8 cellular contexts compared by ENCODE assay signal in genomic region chr16:58127033-58127556, GRCh38. TPM values are rescaled to one million over a fixed set of nuclear protein-coding genes. Genes with fewer than 3 reads are reported as not detected.
DNase-seq lines count a peak whose midpoint lies in the region; FAIRE-seq and TF ChIP-seq lines count a peak whose summit lies in the region.

No MANE protein-coding gene starts in this region.

- no peak for FAIRE-seq in D721Med (lab: Jason Lieb, UNC)
- no peak for FAIRE-seq in urothelium cell line (lab: Jason Lieb, UNC)
- no peak for FAIRE-seq in frontal cortex (lab: Jason Lieb, UNC)

- peak overlapping the region; percentile 81 for H3K27ac Mint-ChIP-seq in T-helper 1 cell treated with Interleukin-12 subunit alpha and Interleukin-12 subunit beta and Interleukin-4 antibody, amounts not matched to agents 30 μg/mL and 1 μg/mL, for 36 hours

- H3K4me3 ChIP-seq in HFF-Myc (replicated peaks; ENCODE audit: low read depth, low read length) (peak overlapping the region; percentile 88), osteoblast (ENCODE audit: insufficient read depth, low read length) (peak overlapping the region; percentile 95)

- no peaks in the 10 kb centered on the region for H3K9me3 ChIP-seq in osteoblast (ENCODE audit: low read depth, low read length)

- peak overlapping the region; percentile 89 for H3K4me3 Mint-ChIP-seq in T-helper 1 cell treated with Interleukin-12 subunit alpha and Interleukin-12 subunit beta and Interleukin-4 antibody, amounts not matched to agents 30 μg/mL and 1 μg/mL, for 36 hours

- H4K20me1 ChIP-seq in osteoblast (ENCODE audit: insufficient read depth, low read length): peaks cover 39% of the 10 kb centered on the region

- H3K27ac ChIP-seq in epithelial cell of prostate (peak overlapping the region; percentile 67), osteoblast (ENCODE audit: low read depth, low read length) (peak overlapping the region; percentile 86)

- peaks cover 37% of the 10 kb centered on the region for H3K4me1 Mint-ChIP-seq in T-helper 1 cell treated with Interleukin-12 subunit alpha and Interleukin-12 subunit beta and Interleukin-4 antibody, amounts not matched to agents 30 μg/mL and 1 μg/mL, for 36 hours (ENCODE audit: low read depth)

- H2AFZ ChIP-seq in osteoblast (ENCODE audit: low read length): peak overlapping the region; percentile 9

- H3K4me1 ChIP-seq in osteoblast (ENCODE audit: insufficient read depth, low read length): peaks cover 33% of the 10 kb centered on the region

- peaks cover 63% of the 10 kb centered on the region for H3K79me2 ChIP-seq in osteoblast (ENCODE audit: insufficient read depth, low read length)

- no peaks in the 10 kb centered on the region for H3K9me3 Mint-ChIP-seq in T-helper 1 cell treated with Interleukin-12 subunit alpha and Interleukin-12 subunit beta and Interleukin-4 antibody, amounts not matched to agents 30 μg/mL and 1 μg/mL, for 36 hours

- no peaks in the 10 kb centered on the region for H3K27me3 ChIP-seq in osteoblast (ENCODE audit: insufficient read depth, low read length)

- TF ChIP-seq CTCF in D721Med (IDR thresholded peaks at IDR 0.05; ENCODE audit: insufficient read depth, missing control alignments) (peak; percentile 35), HFF-Myc (IDR thresholded peaks at IDR 0.05; ENCODE audit: low read depth, low read length, missing control alignments) (peak; percentile 21), osteoblast (IDR thresholded peaks at IDR 0.05; ENCODE audit: extremely low read depth, low read depth, low read length) (peak; percentile 36)

- no peaks in the 10 kb centered on the region for H3K27me3 Mint-ChIP-seq in T-helper 1 cell treated with Interleukin-12 subunit alpha and Interleukin-12 subunit beta and Interleukin-4 antibody, amounts not matched to agents 30 μg/mL and 1 μg/mL, for 36 hours (ENCODE audit: low read depth)

- no peaks in the 10 kb centered on the region for H3K36me3 ChIP-seq in osteoblast (ENCODE audit: insufficient read depth, low read length)

- DNase-seq in D721Med (ENCODE audit: insufficient read length, low spot score) (no peak), HFF-Myc (ENCODE audit: extremely low read depth, low read depth) (peak; percentile 54), epithelial cell of prostate (ENCODE audit: low read depth, low spot score) (no peak), osteoblast (ENCODE audit: insufficient read length, low spot score, missing footprints) (peak; percentile 18), OCI-M2 (lab: John Stamatoyannopoulos, UW; ENCODE audit: unreplicated experiment) (no peak), urothelium cell line (ENCODE audit: low spot score) (no peak), frontal cortex (ENCODE audit: low spot score in 2 of 2) (no peak)

- H3K4me2 ChIP-seq in osteoblast (ENCODE audit: insufficient read depth, low read length): peak overlapping the region; percentile 97

- no peaks in the 10 kb centered on the region for H3K36me3 Mint-ChIP-seq in T-helper 1 cell treated with Interleukin-12 subunit alpha and Interleukin-12 subunit beta and Interleukin-4 antibody, amounts not matched to agents 30 μg/mL and 1 μg/mL, for 36 hours (ENCODE audit: low read depth)

RNA-seq across cellular contexts. Expression of gene CFAP20, which starts 2.1 kb away (rescaled TPM):
- total RNA-seq in osteoblast (22.4 and 26.1 TPM in 2 replicates), frontal cortex (93.8 TPM)

Comparison
In these comparisons a context has a peak if more than half of its experiments do, and no peak if none do; other contexts are left out.
1. DNase-seq: peak in HFF-Myc (single experiment) and osteoblast (single experiment); none in D721Med (single experiment), epithelial cell of prostate (single experiment), OCI-M2 (single experiment), urothelium cell line (single experiment) and frontal cortex (0 of 2).
2. Peak in every context shown above with its lines, with median percentiles within 50 percentile points of each other: CTCF ChIP-seq.